In the genomic region with DNA sequence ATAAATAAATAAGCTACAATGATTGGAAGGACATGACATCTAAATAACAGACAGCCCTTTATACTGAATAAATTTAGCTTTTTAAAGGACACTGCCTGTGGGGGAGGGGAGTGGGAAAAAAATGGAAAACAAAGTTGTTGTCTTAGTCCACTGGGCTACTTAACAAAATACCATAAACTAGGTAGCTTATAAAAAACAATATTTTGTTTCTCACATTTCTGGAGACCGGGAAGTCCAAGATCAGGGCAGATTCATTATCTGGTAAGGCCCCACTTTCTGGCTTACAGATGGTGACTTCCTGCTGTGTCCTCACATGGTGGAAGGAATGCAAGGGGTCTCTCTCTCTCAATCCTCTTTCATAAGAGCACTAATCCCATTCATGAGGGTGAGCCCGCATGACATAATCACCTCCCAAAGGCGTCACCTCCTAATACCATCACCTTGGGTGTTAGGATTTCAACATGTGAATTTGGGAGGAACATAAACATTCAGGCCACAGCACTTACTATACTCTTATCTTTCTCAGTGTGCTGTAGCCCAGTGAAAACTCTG, we compare ENCODE assay signal across 13 cellular contexts. TPM values are rescaled to one million over a fixed set of nuclear protein-coding genes. Genes with fewer than 3 reads are reported as not detected.
"Had no signal": no experiment of that assay in that cellular context is flagged by ENCODE, and none has a peak within 500 bp of the region (broad histone marks: within the 10 kb centered on the region; RNA-seq: fewer than 3 reads in every experiment).

No MANE protein-coding gene starts in this region.

- H3K4me1 ChIP-seq: pancreas, sigmoid colon, testis had no signal

- ATAC-seq: naive thymus-derived CD8-positive, alpha-beta T cell; pancreas; stimulated activated effector memory CD8-positive, alpha-beta T cell treated with anti-CD3 and anti-CD28 coated beads, Interleukin-12 subunit alpha, Interleukin-12 subunit beta, amount 100 ng/mL, for 72 hours had no signal

- H3K4me3 ChIP-seq: breast epithelium, coronary artery, pancreas, sigmoid colon, testis, upper lobe of left lung had no signal

- DNase-seq: activated CD4-positive, alpha-beta T cell treated with anti-CD3 and anti-CD28 coated beads for 1 hour; activated gamma-delta T cell; naive thymus-derived CD8-positive, alpha-beta T cell; pancreas; sigmoid colon; stimulated activated CD4-positive, alpha-beta T cell treated with anti-CD3 and anti-CD28 coated beads, Interleukin-4, amount 100 ng/mL, for 24 hours; testis; upper lobe of left lung had no signal

- H3K9me3 ChIP-seq: breast epithelium, neutrophil, pancreas, sigmoid colon, testis, upper lobe of left lung had no signal

- H3K27me3 ChIP-seq: breast epithelium, neutrophil, pancreas, sigmoid colon, testis, upper lobe of left lung had no signal

- H3K36me3 ChIP-seq: breast epithelium, neutrophil, pancreas, sigmoid colon, upper lobe of left lung had no signal

- FAIRE-seq: astrocyte, pancreas had no signal

- H3K27ac ChIP-seq: breast epithelium, coronary artery, neutrophil, pancreas, sigmoid colon, testis, upper lobe of left lung had no signal

RNA-seq across cellular contexts. Expression of gene DNAJC12, which starts 43.0 kb away (rescaled TPM):
- total RNA-seq: naive thymus-derived CD8-positive, alpha-beta T cell had no signal
